In the genomic region with DNA sequence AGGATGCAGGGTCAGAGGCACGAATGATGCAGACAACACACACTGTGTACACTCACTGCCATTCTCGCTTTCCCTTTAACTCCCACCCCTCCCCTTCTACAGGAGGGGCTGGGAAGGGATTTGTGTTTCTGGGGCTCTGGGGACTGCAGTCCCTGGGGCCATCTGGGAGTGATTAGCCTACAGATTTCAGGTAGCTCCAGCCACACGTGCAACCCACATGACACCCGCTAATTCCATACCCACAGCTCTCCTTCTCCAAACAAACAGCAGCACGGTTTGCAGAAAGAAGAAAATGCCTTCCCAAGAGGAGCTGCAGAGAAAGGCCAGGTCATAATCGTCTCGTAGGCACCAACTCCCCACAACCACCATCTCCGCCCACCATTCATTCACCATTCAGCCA, we compare ENCODE assay signal across 19 cellular contexts. TPM values are rescaled to one million over a fixed set of nuclear protein-coding genes. Genes with fewer than 3 reads are reported as not detected.
DNase-seq lines count a peak whose midpoint lies in the region; TF ChIP-seq lines count a peak whose summit lies in the region.
"Had no signal": no experiment of that assay in that cellular context is flagged by ENCODE, and none has a peak within 500 bp of the region (broad histone marks: within the 10 kb centered on the region; RNA-seq: fewer than 3 reads in every experiment).

No MANE protein-coding gene starts in this region.

- H2AFZ ChIP-seq in GM23248 (peak overlapping the region; percentile 96), osteoblast (ENCODE audit: low read length) (no peak overlapping the region)

- no peaks in the 10 kb centered on the region for H3K27me3 ChIP-seq in GM23248 (replicated peaks; ENCODE audit: insufficient read depth)
- peaks cover 91% of the 10 kb centered on the region for H3K27me3 ChIP-seq in WERI-Rb-1 (ENCODE audit: insufficient read depth, low read depth, severe bottlenecking)
- H3K27me3 ChIP-seq in osteoblast (ENCODE audit: insufficient read depth, low read length) = peaks cover 10% of the 10 kb centered on the region

- no peak for TF ChIP-seq CTCF in WERI-Rb-1 (IDR thresholded peaks at IDR 0.05; ENCODE audit: low read depth, low read length)
- TF ChIP-seq CTCF in osteoblast (IDR thresholded peaks at IDR 0.05; ENCODE audit: extremely low read depth, low read depth, low read length) = no peak

- no peak overlapping the region for H3K9ac ChIP-seq in GM23248

- no peaks in the 10 kb centered on the region for H3K36me3 ChIP-seq in GM23248 (ENCODE audit: low read depth)
- no peaks in the 10 kb centered on the region for H3K36me3 ChIP-seq in WERI-Rb-1
- no peaks in the 10 kb centered on the region for H3K36me3 ChIP-seq in osteoblast (ENCODE audit: insufficient read depth, low read length)
- H3K36me3 ChIP-seq: transverse colon had no signal

- H4K20me1 ChIP-seq in GM23248 (ENCODE audit: insufficient read depth) (no peaks in the 10 kb centered on the region), osteoblast (ENCODE audit: insufficient read depth, low read length) (no peaks in the 10 kb centered on the region)

- no peak overlapping the region for H3K27ac ChIP-seq in GM23248
- no peak overlapping the region for H3K27ac ChIP-seq in WERI-Rb-1
- no peak overlapping the region for H3K27ac ChIP-seq in osteoblast (ENCODE audit: low read depth, low read length)
- H3K27ac ChIP-seq: psoas muscle, transverse colon had no signal

- H3K4me3 ChIP-seq in GM23248 (no peak overlapping the region), WERI-Rb-1 (ENCODE audit: low read depth, low read length) (no peak overlapping the region), osteoblast (ENCODE audit: insufficient read depth, low read length) (no peak overlapping the region)
- H3K4me3 ChIP-seq: psoas muscle, transverse colon had no signal

- in situ Hi-C loops in GM23248 (cut with MboI) = loop anchor here (10.0 to 25.0 kb wide), 3 partner anchors 647 to 1349 kb away; no protein-coding TSS in a partner anchor

- H3K4me1 ChIP-seq in GM23248 (ENCODE audit: insufficient read depth) (peaks cover 16% of the 10 kb centered on the region), osteoblast (ENCODE audit: insufficient read depth, low read length) (no peaks in the 10 kb centered on the region)
- H3K4me1 ChIP-seq: psoas muscle had no signal

- H3K4me2 ChIP-seq in GM23248 (ENCODE audit: unreplicated experiment) (peak overlapping the region; percentile 100), osteoblast (ENCODE audit: insufficient read depth, low read length) (peak overlapping the region; percentile 38)

- WGBS in GM23248 (ENCODE audit: low coverage in 1 of 2, low lambda C conversion rate in 2 of 2, missing lambda C conversion rate in 2 of 2), 2 experiments = 68 to 71% methylated on average over 8 of the region's 8 CpGs

- no peaks in the 10 kb centered on the region for H3F3A ChIP-seq in GM23248 (ENCODE audit: insufficient read depth)

- no peaks in the 10 kb centered on the region for H3K9me2 ChIP-seq in GM23248 (ENCODE audit: insufficient read depth)

- DNase-seq in GM23248 (no peak), NCI-H2171 (lab: John Stamatoyannopoulos, UW) (peak; percentile 39), WERI-Rb-1 (peak; percentile 57), osteoblast (ENCODE audit: insufficient read length, low spot score, missing footprints) (no peak), T1000 (lab: John Stamatoyannopoulos, UW) (no peak), globus pallidus (ENCODE audit: low spot score) (no peak)
- DNase-seq in activated effector memory CD4-positive, alpha-beta T cell treated with anti-CD3 and anti-CD28 coated beads, Interleukin-2, amount 50 U/mL, for 16 hours = no peak
- DNase-seq: activated CD4-positive, alpha-beta T cell treated with anti-CD3 and anti-CD28 coated beads for 1 hour; activated CD8-positive, alpha-beta memory T cell treated with anti-CD3 and anti-CD28 coated beads for 24 hours; activated T-cell treated with anti-CD3 and anti-CD28 coated beads, Interleukin-2, amount 50 U/mL, for 72 hours; AML-193; COR-L47; effector memory CD8-positive, alpha-beta T cell; midbrain; NCI-H1105 treated with DMSO at 0.1 percent for 48 hours; NCI-H446; psoas muscle; stimulated activated CD4-positive, alpha-beta T cell treated with anti-CD3 and anti-CD28 coated beads, Interleukin-4, amount 100 ng/mL, for 24 hours had no signal

- H3K79me2 ChIP-seq in GM23248 (ENCODE audit: insufficient read depth) (no peaks in the 10 kb centered on the region), osteoblast (ENCODE audit: insufficient read depth, low read length) (no peaks in the 10 kb centered on the region)

- H3K9me3 ChIP-seq in GM23248 (ENCODE audit: low read depth) = no peaks in the 10 kb centered on the region
- H3K9me3 ChIP-seq in WERI-Rb-1 (ENCODE audit: severe bottlenecking) = peaks cover 5% of the 10 kb centered on the region
- no peaks in the 10 kb centered on the region for H3K9me3 ChIP-seq in osteoblast (ENCODE audit: low read depth, low read length)
- H3K9me3 ChIP-seq: psoas muscle, transverse colon had no signal

RNA-seq across cellular contexts. Expression of a gene that starts 9.4 kb away (rescaled TPM):
- 13.8 and 16.6 TPM in 2 replicates for total RNA-seq in GM23248 (2014; rRNA removed; shearing (Covaris generic))
- 18.5 and 20.8 TPM in 2 replicates for polyA plus RNA-seq in GM23248 (2016; fragmentation: Nextera tagmentation; extraction: Ambion mirVana)
- 6.5 and 8.3 TPM in 2 replicates for total RNA-seq in osteoblast
- total RNA-seq: activated T-cell treated with anti-CD3 and anti-CD28 coated beads, Interleukin-2, amount 50 U/mL, for 72 hours had no signal

Comparison
In these comparisons a context has a peak if more than half of its experiments do, and no peak if none do; other contexts are left out.
1. DNase-seq: peak in NCI-H2171 (single experiment) and WERI-Rb-1 (single experiment); none in GM23248 (single experiment), osteoblast (single experiment), T1000 (single experiment), activated effector memory CD4-positive, alpha-beta T cell treated with anti-CD3 and anti-CD28 coated beads, Interleukin-2, amount 50 U/mL, for 16 hours (single experiment) and globus pallidus (single experiment).